24 cellular contexts compared by ENCODE assay signal in the genomic region with DNA sequence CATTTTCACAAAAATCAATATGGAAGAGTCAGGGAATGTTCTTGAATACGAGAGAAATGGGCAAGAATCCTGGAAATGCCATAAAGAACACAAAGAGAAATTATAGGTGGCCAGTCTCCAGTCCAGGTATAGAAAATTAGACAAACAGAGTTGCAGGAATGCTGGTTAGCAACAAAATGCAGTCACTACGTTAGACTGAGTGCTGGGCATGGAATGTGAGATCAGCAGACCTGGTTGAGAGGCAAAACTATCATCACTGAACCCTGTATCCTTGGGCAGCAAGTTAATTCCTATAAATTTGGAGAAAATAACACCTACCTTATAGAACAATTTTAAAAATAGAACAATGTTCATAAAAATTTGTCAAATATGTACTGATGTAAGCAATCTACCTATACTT.
"Had no signal": no experiment of that assay in that cellular context is flagged by ENCODE, and none has a peak within 500 bp of the region (broad histone marks: within the 10 kb centered on the region; RNA-seq: fewer than 3 reads in every experiment).

No MANE protein-coding gene starts in this region.

- H3K4me1 Mint-ChIP-seq: immature natural killer cell, mesothelial cell of epicardium, naive B cell had no signal

- H3K36me3 Mint-ChIP-seq: immature natural killer cell, mesothelial cell of epicardium, naive B cell had no signal

- H3K9me3 Mint-ChIP-seq: dendritic cell treated with granulocyte-macrophage colony-stimulating factor and Interleukin-4, amounts not matched to agents 40 ng/mL and 50 ng/mL, for 4 days; effector memory CD8-positive, alpha-beta T cell; endodermal cell; mesothelial cell of epicardium had no signal

- H3K4me2 ChIP-seq: hepatocyte had no signal

- H3K27me3 ChIP-seq: colonic mucosa, foreskin keratinocyte, gastroesophageal sphincter, heart left ventricle, hepatocyte, left lung had no signal

- H3K9me3 ChIP-seq: colonic mucosa, gastroesophageal sphincter, heart left ventricle, left lung, lower lobe of right lung, mucosa of descending colon had no signal

- H3K27me3 Mint-ChIP-seq: dendritic cell treated with granulocyte-macrophage colony-stimulating factor and Interleukin-4, amounts not matched to agents 40 ng/mL and 50 ng/mL, for 4 days; effector memory CD8-positive, alpha-beta T cell; naive B cell had no signal

- H3K4me3 ChIP-seq: colonic mucosa, gastroesophageal sphincter, heart left ventricle, hepatocyte, left lung, lower lobe of right lung, mucosa of descending colon had no signal

- H3K27ac ChIP-seq: colonic mucosa, epithelial cell of prostate, foreskin keratinocyte, gastroesophageal sphincter, heart left ventricle, hepatocyte, left lung, lower lobe of right lung had no signal

- DNase-seq: colonic mucosa; cortex of kidney; effector CD8-positive, alpha-beta T cell; effector memory CD8-positive, alpha-beta T cell; endodermal cell; erythroblast; foreskin keratinocyte; heart left ventricle; hypothalamus; immature natural killer cell; islet precursor cell; left cardiac atrium; left lung; left ventricle myocardium superior; lower lobe of right lung; mesenchymal stem cell; mucosa of descending colon; naive B cell had no signal

- H3K36me3 ChIP-seq: colonic mucosa, gastroesophageal sphincter, heart left ventricle, left lung, lower lobe of right lung had no signal

- H3K4me1 ChIP-seq: colonic mucosa, foreskin keratinocyte, gastroesophageal sphincter, heart left ventricle, left lung, lower lobe of right lung had no signal

- H2AFZ ChIP-seq: hepatocyte had no signal

- ATAC-seq: effector memory CD8-positive, alpha-beta T cell; esophagus mucosa; foreskin keratinocyte; gastroesophageal sphincter; heart left ventricle; left cardiac atrium; left lung; left ventricle myocardium superior; lower lobe of right lung; mucosa of descending colon had no signal

- H3K79me2 ChIP-seq: hepatocyte had no signal

- H3K27ac Mint-ChIP-seq: dendritic cell treated with granulocyte-macrophage colony-stimulating factor and Interleukin-4, amounts not matched to agents 40 ng/mL and 50 ng/mL, for 4 days; effector memory CD8-positive, alpha-beta T cell; endodermal cell; immature natural killer cell; mesothelial cell of epicardium; naive B cell had no signal

- H3K4me3 Mint-ChIP-seq: dendritic cell treated with granulocyte-macrophage colony-stimulating factor and Interleukin-4, amounts not matched to agents 40 ng/mL and 50 ng/mL, for 4 days; effector memory CD8-positive, alpha-beta T cell; endodermal cell; immature natural killer cell; mesothelial cell of epicardium; naive B cell had no signal
